In the genomic region with DNA sequence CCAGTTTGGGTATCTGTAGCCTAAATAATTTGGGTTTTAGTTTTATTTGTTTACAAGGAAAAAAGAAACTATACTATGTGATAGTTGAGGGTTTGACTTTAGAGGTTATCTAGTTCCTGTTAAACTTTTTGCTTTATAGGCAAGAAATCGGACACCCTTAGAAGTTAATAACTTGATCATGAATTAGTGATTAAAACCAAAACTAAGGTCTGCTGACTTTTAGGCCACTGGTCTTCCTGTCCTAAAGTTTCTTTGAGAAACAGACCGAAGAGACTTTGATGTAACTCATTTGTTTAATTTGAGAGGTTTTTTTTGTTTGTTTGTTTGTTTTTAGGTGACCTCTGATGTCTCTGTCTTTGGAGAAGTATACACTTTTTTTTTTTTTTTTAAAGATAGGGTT, we compare ENCODE assay signal across 15 cellular contexts. TPM values are rescaled to one million over a fixed set of nuclear protein-coding genes. Genes with fewer than 3 reads are reported as not detected.
A peak's percentile ranks its signal among the peaks of the same experiment; 100 is the strongest.
DNase-seq lines count a peak whose midpoint lies in the region; ATAC-seq, FAIRE-seq and TF ChIP-seq lines count a peak whose summit lies in the region.
"Had no signal": no experiment of that assay in that cellular context is flagged by ENCODE, and none has a peak within 500 bp of the region (broad histone marks: within the 10 kb centered on the region; RNA-seq: fewer than 3 reads in every experiment).

No MANE protein-coding gene starts in this region.

- intact Hi-C loops in PC-9 (cut with micrococcal nuclease; ENCODE audit: unreplicated experiment) (no loop called here), mucosa of descending colon (cut with DNase I, micrococcal nuclease) (no loop called here)

- no peaks in the 10 kb centered on the region for H3F3A ChIP-seq in PC-9 (ENCODE audit: insufficient read depth, low read depth)

- POLR2A ChIA-PET in GM10248 (lab: Yijun Ruan, JAX), result no interaction called here
- POLR2A ChIA-PET in PC-9 (lab: Charles Lee; ENCODE audit: unreplicated experiment), result no interaction called here

- TF ChIP-seq CTCF in GM10248 (IDR thresholded peaks at IDR 0.05; ENCODE audit: control extremely low read depth, extremely low read depth, low read depth, missing control alignments) (no peak), PC-9 (conservative IDR thresholded peaks at IDR 0.05) (no peak), mucosa of descending colon (IDR thresholded peaks at IDR 0.05) (no peak), GM10266 (IDR thresholded peaks at IDR 0.05; ENCODE audit: control insufficient read depth, insufficient read depth, low read depth, missing control alignments) (no peak)

- H3K4me3 ChIP-seq in PC-9 (no peak overlapping the region), mucosa of descending colon (no peak overlapping the region)

- H3K27ac ChIP-seq in PC-9, result no peak overlapping the region
- H3K27ac ChIP-seq: KMS-11 had no signal

- H2AFZ ChIP-seq in PC-9, result no peak overlapping the region

- no peaks in the 10 kb centered on the region for H4K20me1 ChIP-seq in PC-9 (ENCODE audit: insufficient read depth)

- H3K4me1 ChIP-seq in PC-9 (replicated peaks; ENCODE audit: insufficient read depth), result no peaks in the 10 kb centered on the region
- H3K4me1 ChIP-seq in mucosa of descending colon (ENCODE audit: low read depth), result peaks cover 2% of the 10 kb centered on the region
- H3K4me1 ChIP-seq: BE2C had no signal

- no peaks in the 10 kb centered on the region for H3K79me2 ChIP-seq in PC-9 (ENCODE audit: low read depth)

- no peaks in the 10 kb centered on the region for H3K9me3 ChIP-seq in PC-9 (ENCODE audit: insufficient read depth, low read depth)
- no peaks in the 10 kb centered on the region for H3K9me3 ChIP-seq in mucosa of descending colon
- H3K9me3 ChIP-seq: BE2C had no signal

- peak; percentile 55 for FAIRE-seq in endometrium (lab: Jason Lieb, UNC)

- H3K36me3 ChIP-seq in PC-9 (ENCODE audit: low read depth) (no peaks in the 10 kb centered on the region), mucosa of descending colon (ENCODE audit: low read depth) (no peaks in the 10 kb centered on the region)
- H3K36me3 ChIP-seq: BE2C had no signal

- no peaks in the 10 kb centered on the region for H3K27me3 ChIP-seq in PC-9 (ENCODE audit: insufficient read depth, low read depth)
- H3K27me3 ChIP-seq: BE2C had no signal

- peak; percentile 20 for DNase-seq in GM10248 (ENCODE audit: extremely low spot score)
- DNase-seq in PC-9, result no peak
- DNase-seq in mucosa of descending colon, result no peak
- DNase-seq in HCEC 1CT, result no peak
- no peak for DNase-seq in GM10266 (ENCODE audit: extremely low spot score)
- DNase-seq: BE2C, dermis blood vessel endothelial cell, H9, NCI-H187 treated with DMSO at 0.1 percent for 48 hours, nucleus accumbens, SHP77 treated with DMSO at 0.1 percent for 48 hours had no signal

- CTCF ChIA-PET in GM10248 (lab: Yijun Ruan, JAX), result no interaction called here
- CTCF ChIA-PET in PC-9 (lab: Charles Lee), result no interaction called here

- BruUV-seq in PC-9 (replicated peaks; lab: Mats Ljungman, UMichigan), result no TSS peak

- peak; percentile 65 for ATAC-seq in GM19395 (IDR thresholded peaks at IDR 0.05; ENCODE audit: unreplicated experiment)
- peak; percentile 65 for ATAC-seq in HG03175 (IDR thresholded peaks at IDR 0.05; ENCODE audit: unreplicated experiment)
- no peak for ATAC-seq in mucosa of descending colon

- no peak overlapping the region for H3K4me2 ChIP-seq in PC-9
- H3K4me2 ChIP-seq: KMS-11 had no signal

- no peaks in the 10 kb centered on the region for H3K9me2 ChIP-seq in PC-9 (ENCODE audit: insufficient read depth)

RNA-seq across cellular contexts. Expression of a gene that starts 59.7 kb away (rescaled TPM):
- total RNA-seq in PC-9 (2021), result 36.4 and 52.0 TPM in 2 replicates
- total RNA-seq in mucosa of descending colon, result 10 to 100 TPM; 13.1 to 15.2 (median 13.7) TPM
